14 cellular contexts compared by ENCODE assay signal in genomic region chr9:131056781-131057506, GRCh38. TPM values are rescaled to one million over a fixed set of nuclear protein-coding genes. Genes with fewer than 3 reads are reported as not detected.
"Had no signal": no experiment of that assay in that cellular context is flagged by ENCODE, and none has a peak within 500 bp of the region (broad histone marks: within the 10 kb centered on the region; RNA-seq: fewer than 3 reads in every experiment).

No MANE protein-coding gene starts in this region.

- H3K36me3 Mint-ChIP-seq: activated CD8-positive, alpha-beta memory T cell treated with anti-CD3 and anti-CD28 coated beads, Interleukin-2, amount 10 ng/mL, durations not matched to agents 7 days and 5 days; activated naive CD4-positive, alpha-beta T cell treated with anti-CD3 and anti-CD28 coated beads, Interleukin-2, amount 50 U/mL, for 24 hours; activated naive CD8-positive, alpha-beta T cell treated with anti-CD3 and anti-CD28 coated beads, Interleukin-2, amount 10 ng/mL, durations not matched to agents 7 days and 5 days had no signal

- H3K9me3 Mint-ChIP-seq: activated CD4-positive, alpha-beta memory T cell treated with anti-CD3 and anti-CD28 coated beads, Interleukin-2, amount 10 ng/mL, durations not matched to agents 7 days and 5 days; activated naive CD4-positive, alpha-beta T cell treated with anti-CD3 and anti-CD28 coated beads, Interleukin-2, amount 50 U/mL, for 24 hours; activated naive CD8-positive, alpha-beta T cell treated with anti-CD3 and anti-CD28 coated beads, Interleukin-2, amount 10 ng/mL, durations not matched to agents 7 days and 5 days; activated T-helper 2 cell treated with anti-CD3 and anti-CD28 coated beads, Interferon-gamma antibody, Interleukin-2, Interleukin-4, amounts not matched to agents 10 μg/mL and 5 μg/mL and 100 μg/mL, durations not matched to agents 14 hours and 24 hours and 36 hours had no signal

- H3K27me3 ChIP-seq: ascending aorta, cardiac muscle cell, Peyer's patch had no signal

- H3K27me3 Mint-ChIP-seq: activated CD4-positive, alpha-beta memory T cell treated with anti-CD3 and anti-CD28 coated beads, Interleukin-2, amount 10 ng/mL, durations not matched to agents 7 days and 5 days; activated naive CD4-positive, alpha-beta T cell treated with anti-CD3 and anti-CD28 coated beads, Interleukin-2, amount 50 U/mL, for 24 hours had no signal

- H3K36me3 ChIP-seq: ascending aorta, cardiac muscle cell, Peyer's patch, WERI-Rb-1 had no signal

- H3K9me3 ChIP-seq: ascending aorta, Peyer's patch had no signal

- H3K4me2 ChIP-seq: KMS-11 had no signal

- H3K4me1 ChIP-seq: ascending aorta, Peyer's patch had no signal

- H3K4me1 Mint-ChIP-seq: activated CD4-positive, alpha-beta memory T cell treated with anti-CD3 and anti-CD28 coated beads, Interleukin-2, amount 10 ng/mL, durations not matched to agents 7 days and 5 days; activated CD8-positive, alpha-beta memory T cell treated with anti-CD3 and anti-CD28 coated beads, Interleukin-2, amount 10 ng/mL, durations not matched to agents 7 days and 5 days; activated naive CD4-positive, alpha-beta T cell treated with anti-CD3 and anti-CD28 coated beads, Interleukin-2, amount 50 U/mL, for 24 hours; activated naive CD8-positive, alpha-beta T cell treated with anti-CD3 and anti-CD28 coated beads, Interleukin-2, amount 10 ng/mL, durations not matched to agents 7 days and 5 days had no signal

- H3K4me3 Mint-ChIP-seq: activated CD4-positive, alpha-beta memory T cell treated with anti-CD3 and anti-CD28 coated beads, Interleukin-2, amount 10 ng/mL, durations not matched to agents 7 days and 5 days; activated CD8-positive, alpha-beta memory T cell treated with anti-CD3 and anti-CD28 coated beads, Interleukin-2, amount 10 ng/mL, durations not matched to agents 7 days and 5 days; activated naive CD4-positive, alpha-beta T cell treated with anti-CD3 and anti-CD28 coated beads, Interleukin-2, amount 50 U/mL, for 24 hours; activated naive CD8-positive, alpha-beta T cell treated with anti-CD3 and anti-CD28 coated beads, Interleukin-2, amount 10 ng/mL, durations not matched to agents 7 days and 5 days had no signal

- DNase-seq: NCI-H1436 treated with DMSO at 0.1 percent for 48 hours, NCI-H2107, NCI-H510A had no signal

- H3K27ac Mint-ChIP-seq: activated CD4-positive, alpha-beta memory T cell treated with anti-CD3 and anti-CD28 coated beads, Interleukin-2, amount 10 ng/mL, durations not matched to agents 7 days and 5 days; activated CD8-positive, alpha-beta memory T cell treated with anti-CD3 and anti-CD28 coated beads, Interleukin-2, amount 10 ng/mL, durations not matched to agents 7 days and 5 days; activated naive CD4-positive, alpha-beta T cell treated with anti-CD3 and anti-CD28 coated beads, Interleukin-2, amount 50 U/mL, for 24 hours; activated naive CD8-positive, alpha-beta T cell treated with anti-CD3 and anti-CD28 coated beads, Interleukin-2, amount 10 ng/mL, durations not matched to agents 7 days and 5 days; activated T-helper 2 cell treated with anti-CD3 and anti-CD28 coated beads, Interferon-gamma antibody, Interleukin-2, Interleukin-4, amounts not matched to agents 10 μg/mL and 5 μg/mL and 100 μg/mL, durations not matched to agents 14 hours and 24 hours and 36 hours had no signal

- H3K27ac ChIP-seq: ascending aorta, cardiac muscle cell, KMS-11, Peyer's patch, WERI-Rb-1 had no signal

- H3K4me3 ChIP-seq: ascending aorta, cardiac muscle cell, Peyer's patch had no signal

RNA-seq across cellular contexts. Expression of gene AIF1L, which starts 39.4 kb away (rescaled TPM):
- total RNA-seq: LHCN-M2 had no signal

RNA-seq across cellular contexts. Expression of gene LAMC3, which starts 48.0 kb away (rescaled TPM):
- total RNA-seq: activated CD4-positive, alpha-beta memory T cell treated with anti-CD3 and anti-CD28 coated beads, Interleukin-2, amount 10 ng/mL, durations not matched to agents 7 days and 5 days; activated T-helper 2 cell treated with anti-CD3 and anti-CD28 coated beads, Interferon-gamma antibody, Interleukin-2, Interleukin-4, amounts not matched to agents 10 μg/mL and 5 μg/mL and 100 μg/mL, durations not matched to agents 14 hours and 24 hours and 36 hours; LHCN-M2 had no signal
